ENCODE assay signal across 26 cellular contexts in the genomic region with DNA sequence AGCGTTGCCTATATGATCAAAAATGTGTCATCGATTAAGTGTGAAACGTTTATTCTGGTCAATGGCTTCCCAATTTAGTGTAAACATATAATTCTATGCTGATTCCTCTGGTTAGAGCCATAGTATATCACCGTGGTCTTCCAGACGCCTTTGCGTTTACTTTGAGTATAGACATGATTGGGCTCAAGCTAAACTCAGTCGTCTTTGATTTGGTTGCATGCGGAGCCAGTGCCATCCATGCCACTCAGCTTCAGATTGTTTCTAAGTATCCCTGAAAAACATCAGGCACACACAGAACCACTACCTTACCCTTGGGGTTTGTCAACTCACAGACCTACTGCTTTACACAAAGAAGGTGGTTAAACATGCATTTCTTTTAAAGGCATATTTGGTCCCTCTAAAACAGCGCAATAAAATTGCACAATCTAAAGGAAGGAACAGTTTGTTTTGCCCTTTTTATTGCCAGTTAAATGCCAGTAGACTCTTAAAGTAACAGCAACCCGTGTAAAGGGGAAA.
DNase-seq lines count a peak whose midpoint lies in the region; ATAC-seq, FAIRE-seq and TF ChIP-seq lines count a peak whose summit lies in the region.
"Had no signal": no experiment of that assay in that cellular context is flagged by ENCODE, and none has a peak within 500 bp of the region (broad histone marks: within the 10 kb centered on the region; RNA-seq: fewer than 3 reads in every experiment).

No MANE protein-coding gene starts in this region.

- POLR2A ChIA-PET in A549 (lab: Yijun Ruan, JAX): interaction anchor here (1.0 kb wide), 1 partner anchor 274 kb away, joined by 5 read pairs; a partner anchor contains a TSS

- no peaks in the 10 kb centered on the region for H3K36me3 ChIP-seq in rectal smooth muscle tissue (ENCODE audit: control insufficient read depth, insufficient read depth, low read length)
- H3K36me3 ChIP-seq in MG63: no peaks in the 10 kb centered on the region
- H3K36me3 ChIP-seq: brain microvascular endothelial cell, SJSA1, spleen had no signal

- peak; percentile 67 to 76 for ATAC-seq in A549
- ATAC-seq: GM12878, WTC11 had no signal

- H3K27me3 ChIP-seq in rectal smooth muscle tissue (ENCODE audit: control insufficient read depth, insufficient read depth, low read length) (no peaks in the 10 kb centered on the region), MG63 (no peaks in the 10 kb centered on the region)
- H3K27me3 ChIP-seq: brain microvascular endothelial cell, SJSA1, spleen had no signal

- no peak for TF ChIP-seq POLR2A in A549 (IDR thresholded peaks at IDR 0.05; ENCODE audit: low read length)

- no peak for TF ChIP-seq EP300 in A549 (IDR thresholded peaks at IDR 0.05)

- CTCF ChIA-PET in A549 (lab: Yijun Ruan, JAX): interaction anchor here (0.7 to 1.7 kb wide), 2 partner anchors 8 to 52 kb away, joined by 3 to 4 read pairs; no protein-coding TSS in a partner anchor

- FAIRE-seq in A549 (lab: Jason Lieb, UNC) (no peak), colon (lab: Jason Lieb, UNC) (peak; percentile 89)
- FAIRE-seq: frontal cortex, GM12878 had no signal

- no peak overlapping the region for H3K9ac ChIP-seq in rectal smooth muscle tissue (ENCODE audit: low read length)

- H3K4me3 ChIP-seq in A549 (peak overlapping the region; percentile 40), LNCaP clone FGC (ENCODE audit: low read depth, low read length) (0 out of 2 replicates have a peak overlapping the region, but pooled peaks have one; percentile 3), rectal smooth muscle tissue (ENCODE audit: low read length) (peak overlapping the region; percentile 22), MG63 (no peak overlapping the region)
- H3K4me3 ChIP-seq: GM12878, SJSA1, spleen had no signal

- H3K9me3 ChIP-seq in A549 (no peaks in the 10 kb centered on the region), MG63 (no peaks in the 10 kb centered on the region)
- H3K9me3 ChIP-seq: SJSA1, spleen had no signal

- H3K27ac ChIP-seq in A549 (peak overlapping the region; percentile 69 to 77), rectal smooth muscle tissue (ENCODE audit: low read depth, low read length) (peak overlapping the region; percentile 18)
- H3K27ac ChIP-seq: brain microvascular endothelial cell, epithelial cell of prostate, SJSA1 had no signal

- 7% methylated on average over 10 of the region's 10 CpGs for WGBS in A549 (ENCODE audit: missing lambda C conversion rate)

- H3K4me1 ChIP-seq in A549 (peaks cover 31% of the 10 kb centered on the region), rectal smooth muscle tissue (ENCODE audit: control insufficient read depth, insufficient read depth, low read length) (peaks cover 4% of the 10 kb centered on the region)
- H3K4me1 ChIP-seq: SJSA1 had no signal

- TF ChIP-seq CTCF in A549 (IDR thresholded peaks at IDR 0.05) (no peak), LNCaP clone FGC (IDR thresholded peaks at IDR 0.05; ENCODE audit: control insufficient read depth, extremely low read depth, insufficient read depth) (no peak)

- H3K4me2 ChIP-seq in A549: peak overlapping the region; percentile 89

- peak; percentile 24 to 30 for DNase-seq in A549 (ENCODE audit: low read depth in 1 of 2, low spot score in 1 of 2)
- DNase-seq in LNCaP clone FGC (ENCODE audit: low read depth): peak; percentile 91
- DNase-seq in MG63: no peak
- no peak for DNase-seq in NCI-H1694 (lab: John Stamatoyannopoulos, UW)
- no peak for DNase-seq in KG1 (lab: John Stamatoyannopoulos, UW)
- DNase-seq in activated T-cell treated with anti-CD3 and anti-CD28 coated beads for 4 hours: no peak
- DNase-seq: activated CD8-positive, alpha-beta T cell treated with anti-CD3 and anti-CD28 coated beads, Interleukin-2, amount 10 ng/mL, durations not matched to agents 7 days and 5 days; activated naive CD8-positive, alpha-beta T cell treated with anti-CD3 and anti-CD28 coated beads for 36 hours; brain microvascular endothelial cell; GDM1; H7; mesendoderm; NCI-H1105 treated with DMSO at 0.1 percent for 48 hours; NCI-H526; OCI-M1; posterior cingulate gyrus; spleen; stimulated activated CD8-positive, alpha-beta memory T cell treated with anti-CD3 and anti-CD28 coated beads, Interleukin-4, amount 100 ng/mL, for 48 hours; T-helper 17 cell had no signal

- TF ChIP-seq RAD21 in A549 (conservative IDR thresholded peaks at IDR 0.05 in 1 of 2, IDR thresholded peaks at IDR 0.05 in 1 of 2): no peak

TF ChIP-seq in A549, 52 proteins besides CTCF, POLR2A, EP300 and RAD21:
- TF ChIP-seq, protein P1, sequence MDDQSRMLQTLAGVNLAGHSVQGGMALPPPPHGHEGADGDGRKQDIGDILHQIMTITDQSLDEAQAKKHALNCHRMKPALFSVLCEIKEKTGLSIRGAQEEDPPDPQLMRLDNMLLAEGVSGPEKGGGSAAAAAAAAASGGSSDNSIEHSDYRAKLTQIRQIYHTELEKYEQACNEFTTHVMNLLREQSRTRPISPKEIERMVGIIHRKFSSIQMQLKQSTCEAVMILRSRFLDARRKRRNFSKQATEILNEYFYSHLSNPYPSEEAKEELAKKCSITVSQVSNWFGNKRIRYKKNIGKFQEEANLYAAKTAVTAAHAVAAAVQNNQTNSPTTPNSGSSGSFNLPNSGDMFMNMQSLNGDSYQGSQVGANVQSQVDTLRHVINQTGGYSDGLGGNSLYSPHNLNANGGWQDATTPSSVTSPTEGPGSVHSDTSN (IDR thresholded peaks at IDR 0.05): no peak
- TF ChIP-seq SMC3 (IDR thresholded peaks at IDR 0.05): peak; percentile 21; the same call in 1 of the 3 replicates
- TF ChIP-seq CEBPB (IDR thresholded peaks at IDR 0.05): peak; percentile 74 to 85
- no peak for TF ChIP-seq TFCP2L1 (CRISPR knock-in tag; IDR thresholded peaks at IDR 0.05)
- no peak for TF ChIP-seq POLR2AphosphoS2 (conservative IDR thresholded peaks at IDR 0.05; ENCODE audit: low read length)

Comparison
In these comparisons a context has a peak if more than half of its experiments do, and no peak if none do; other contexts are left out.
1. DNase-seq: peak in A549 (2 of 2) and LNCaP clone FGC (single experiment); none in MG63 (single experiment), NCI-H1694 (single experiment), KG1 (single experiment) and activated T-cell treated with anti-CD3 and anti-CD28 coated beads for 4 hours (single experiment).